In genomic region chr20:64053841-64054661, GRCh38 we compare ENCODE assay signal across 9 cellular contexts. TPM values are rescaled to one million over a fixed set of nuclear protein-coding genes. Genes with fewer than 3 reads are reported as not detected.
DNase-seq lines count a peak whose midpoint lies in the region; ATAC-seq, FAIRE-seq and TF ChIP-seq lines count a peak whose summit lies in the region.
"Had no signal": no experiment of that assay in that cellular context is flagged by ENCODE, and none has a peak within 500 bp of the region (broad histone marks: within the 10 kb centered on the region; RNA-seq: fewer than 3 reads in every experiment).

No MANE protein-coding gene starts in this region.

- H3K4me3 Mint-ChIP-seq in activated T-helper 2 cell treated with anti-CD3 and anti-CD28 coated beads, Interferon-gamma antibody, Interleukin-2, Interleukin-4, amounts not matched to agents 10 μg/mL and 5 μg/mL and 100 μg/mL, durations not matched to agents 14 hours and 24 hours and 36 hours (ENCODE audit: low read depth): no peak overlapping the region

- H2BK5ac ChIP-seq in IMR-90 (ENCODE audit: low read depth, low read length, poor library complexity, severe bottlenecking): no peak overlapping the region

- RAD21 ChIA-PET in GM12878 (lab: Charles Lee; ENCODE audit: unreplicated experiment): interaction anchor here (0.6 to 7.1 kb wide), 10 partner anchors 10 to 1409 kb away, joined by 3 to 78 read pairs (median 3); partner anchors contain the start of genes PTK6 and RGS19

- H3K27me3 Mint-ChIP-seq in activated T-helper 2 cell treated with anti-CD3 and anti-CD28 coated beads, Interferon-gamma antibody, Interleukin-2, Interleukin-4, amounts not matched to agents 10 μg/mL and 5 μg/mL and 100 μg/mL, durations not matched to agents 14 hours and 24 hours and 36 hours (ENCODE audit: low read depth): peaks cover 7% of the 10 kb centered on the region

- no peak overlapping the region for H3K56ac ChIP-seq in IMR-90 (ENCODE audit: extremely low read depth, insufficient read depth, low read length)

- no peak overlapping the region for H3K23ac ChIP-seq in IMR-90 (ENCODE audit: low read depth, low read length)

- H3K9me3 ChIP-seq in BLaER1 treated with 17β-estradiol and CSF1 and Interleukin-3, amounts not matched to agents 10 nM and 100 nM (replicated peaks in 1 of 11): no peaks in the 10 kb centered on the region
- H3K9me3 ChIP-seq in IMR-90 (ENCODE audit: control insufficient read depth, insufficient read depth, low read length): no peaks in the 10 kb centered on the region
- H3K9me3 ChIP-seq in GM12878 (replicated peaks; ENCODE audit: control insufficient read depth, insufficient read depth, low read length): no peaks in the 10 kb centered on the region

- no peak overlapping the region for H4K8ac ChIP-seq in IMR-90 (ENCODE audit: low read depth in 2 of 2, low read length in 2 of 2)

- POLR2A ChIA-PET in IMR-90 (lab: Charles Lee; ENCODE audit: unreplicated experiment) (no interaction called here), GM12878 (lab: Charles Lee) (interaction anchor here (0.7 to 2.0 kb wide), 5 partner anchors 8 to 17 kb away, joined by 3 to 6 read pairs (median 4); no protein-coding TSS in a partner anchor)

- H3K4me2 ChIP-seq in BLaER1 treated with 17β-estradiol and CSF1 and Interleukin-3, amounts not matched to agents 10 nM and 100 nM: peak overlapping the region; percentile 62 to 92 (median 81)
- H3K4me2 ChIP-seq in IMR-90 (ENCODE audit: low read depth, low read length) (no peak overlapping the region), GM12878 (ENCODE audit: control insufficient read depth, insufficient read depth) (no peak overlapping the region)

- H4K91ac ChIP-seq in IMR-90 (ENCODE audit: insufficient read depth, low read depth, low read length): no peak overlapping the region

- H3K79me1 ChIP-seq in IMR-90 (ENCODE audit: low read depth in 1 of 2, low read length in 2 of 2): no peaks in the 10 kb centered on the region

- peak; percentile 12 for ATAC-seq in IMR-90 (ENCODE audit: low read depth)
- peak; percentile 41 for ATAC-seq in GM12878

- CTCF ChIA-PET in IMR-90 (lab: Yijun Ruan, JAX): no interaction called here
- CTCF ChIA-PET in GM12878 (lab: Yijun Ruan, JAX): interaction anchor here (0.7 to 9.2 kb wide), 9 partner anchors 12 to 268 kb away, joined by 3 to 108 read pairs (median 9); partner anchors contain the start of genes PRPF6 and SAMD10

- no peaks in the 10 kb centered on the region; the same call in none of the 2 replicates for H3K79me2 ChIP-seq in GM12878 (ENCODE audit: control insufficient read depth, insufficient read depth, low read length)

- no peaks in the 10 kb centered on the region for H3K9me3 Mint-ChIP-seq in activated T-helper 2 cell treated with anti-CD3 and anti-CD28 coated beads, Interferon-gamma antibody, Interleukin-2, Interleukin-4, amounts not matched to agents 10 μg/mL and 5 μg/mL and 100 μg/mL, durations not matched to agents 14 hours and 24 hours and 36 hours

- no peak overlapping the region for H2AK5ac ChIP-seq in IMR-90 (ENCODE audit: low read depth, low read length)

- H3K4me3 ChIP-seq in BLaER1 treated with 17β-estradiol and CSF1 and Interleukin-3, amounts not matched to agents 10 nM and 100 nM: peak overlapping the region in 3 of 10 experiments; percentile 6 to 55 (median 39); a peak in 5 of 20 replicates
- H3K4me3 ChIP-seq in IMR-90 (ENCODE audit: insufficient read depth, low read depth, low read length) (no peak overlapping the region), GM12878 (no peak overlapping the region)

- peaks cover 0 to 13% (median 0%) of the 10 kb centered on the region in 11 experiments; a peak in 4 of 22 replicates for H4K20me1 ChIP-seq in BLaER1 treated with 17β-estradiol and CSF1 and Interleukin-3, amounts not matched to agents 10 nM and 100 nM
- no peaks in the 10 kb centered on the region for H4K20me1 ChIP-seq in IMR-90 (ENCODE audit: insufficient read depth, low read length)
- no peaks in the 10 kb centered on the region for H4K20me1 ChIP-seq in GM12878 (ENCODE audit: control insufficient read depth, insufficient read depth)

- H3K9me1 ChIP-seq in IMR-90 (ENCODE audit: insufficient read depth, low read length): no peaks in the 10 kb centered on the region

- in situ Hi-C loops in IMR-90 (cut with MboI; ENCODE audit: low sequenced_read_pairs) (no loop called here), GM12878 (cut with MboI) (no loop called here)

- no peak for TF ChIP-seq EP300 in GM12878 (IDR thresholded peaks at IDR 0.05; ENCODE audit: borderline replicate concordance in 1 of 2, control insufficient read depth in 1 of 2, low read depth in 2 of 2, low read length in 2 of 2)

- no peak overlapping the region for H2BK120ac ChIP-seq in IMR-90 (ENCODE audit: low read depth, low read length)

- 29% methylated on average over 9 of the region's 17 CpGs; no CpG with 5 or more reads in 1 of the 2 experiments for WGBS in IMR-90 (ENCODE audit: extremely low coverage in 2 of 2, insufficient read length in 1 of 2), 2 experiments
- WGBS in GM12878 (ENCODE audit: insufficient coverage, insufficient replicate concordance, low lambda C conversion rate, missing lambda C conversion rate): 17% methylated on average over 17 of the region's 17 CpGs

- peak overlapping the region; percentile 20 to 65 (median 42); a peak in 19 of 22 replicates for H3K9ac ChIP-seq in BLaER1 treated with 17β-estradiol and CSF1 and Interleukin-3, amounts not matched to agents 10 nM and 100 nM
- H3K9ac ChIP-seq in IMR-90 (ENCODE audit: low read depth, low read length) (no peak overlapping the region), GM12878 (ENCODE audit: control insufficient read depth, insufficient read depth, low read length) (no peak overlapping the region)

- peaks cover 39 to 65% (median 53%) of the 10 kb centered on the region in 11 experiments for H3K27me3 ChIP-seq in BLaER1 treated with 17β-estradiol and CSF1 and Interleukin-3, amounts not matched to agents 10 nM and 100 nM
- H3K27me3 ChIP-seq in IMR-90 (ENCODE audit: control insufficient read depth, insufficient read depth, low read length): peaks cover 30% of the 10 kb centered on the region; the same call in 1 of the 2 replicates
- peaks cover 3 to 8% of the 10 kb centered on the region in 2 experiments; a peak in 3 of 4 replicates for H3K27me3 ChIP-seq in GM12878 (replicated peaks in 1 of 2; ENCODE audit: control insufficient read depth in 2 of 2, insufficient read depth in 2 of 2, low read length in 1 of 2)

- DNase-seq in IMR-90 (no peak), GM12878 (ENCODE audit: low read depth, low spot score) (no peak), lung microvascular endothelial cell (ENCODE audit: low read depth in 2 of 2) (peak; percentile 92 to 98), NCI-H748 treated with DMSO at 0.1 percent for 48 hours (lab: John Stamatoyannopoulos, UW) (no peak), NK-92 (lab: John Stamatoyannopoulos, UW; ENCODE audit: unreplicated experiment) (no peak)
- DNase-seq in stimulated activated CD4-positive, alpha-beta T cell treated with anti-CD3 and anti-CD28 coated beads, Interleukin-12 subunit alpha, Interleukin-12 subunit beta, amount 100 ng/mL, for 4 hours: no peak
- no peak for DNase-seq in activated T-helper 2 cell treated with anti-CD3 and anti-CD28 coated beads, Interferon-gamma antibody, Interleukin-2, Interleukin-4, amounts not matched to agents 10 μg/mL and 5 μg/mL and 100 μg/mL, durations not matched to agents 14 hours and 24 hours and 36 hours (ENCODE audit: low spot score)

- no peak overlapping the region for H3K14ac ChIP-seq in IMR-90 (replicated peaks; ENCODE audit: low read depth, low read length)

- intact Hi-C loops in IMR-90 (cut with micrococcal nuclease) (no loop called here), GM12878 (cut with micrococcal nuclease; ENCODE audit: unreplicated experiment) (loop anchor here (10.0 kb wide), 1 partner anchor 189 kb away; the partner anchor contains the start of genes ABHD16B and TPD52L2)
- intact Hi-C loops in activated T-helper 2 cell treated with anti-CD3 and anti-CD28 coated beads, Interferon-gamma antibody, Interleukin-2, Interleukin-4, amounts not matched to agents 10 μg/mL and 5 μg/mL and 100 μg/mL, durations not matched to agents 14 hours and 24 hours and 36 hours (cut with micrococcal nuclease): no loop called here

- TF ChIP-seq POLR2A in IMR-90 (IDR thresholded peaks at IDR 0.05; ENCODE audit: low read depth, low read length): no peak
- TF ChIP-seq POLR2A in GM12878 (IDR thresholded peaks at IDR 0.05; ENCODE audit: low read depth, low read length): no peak

- H3K18ac ChIP-seq in IMR-90 (ENCODE audit: low read depth, low read length): no peak overlapping the region

- H2AFZ ChIP-seq in IMR-90 (replicated peaks; ENCODE audit: low read length, poor library complexity) (peak overlapping the region; percentile 12), GM12878 (ENCODE audit: control insufficient read depth, low read depth, low read length) (no peak overlapping the region; the same call in 1 of the 2 replicates)

- no peak overlapping the region for H3K4ac ChIP-seq in IMR-90 (ENCODE audit: low read depth, low read length)

- peak overlapping the region; percentile 82 for H2AK9ac ChIP-seq in IMR-90 (replicated peaks; ENCODE audit: low read depth, low read length, poor library complexity)

- peaks cover 9% of the 10 kb centered on the region for H3K4me1 Mint-ChIP-seq in activated T-helper 2 cell treated with anti-CD3 and anti-CD28 coated beads, Interferon-gamma antibody, Interleukin-2, Interleukin-4, amounts not matched to agents 10 μg/mL and 5 μg/mL and 100 μg/mL, durations not matched to agents 14 hours and 24 hours and 36 hours (ENCODE audit: low read depth)

- no peak overlapping the region; the same call in 1 of the 2 replicates for H4K5ac ChIP-seq in IMR-90 (ENCODE audit: low read depth, low read length)

- no peaks in the 10 kb centered on the region for H3K36me3 ChIP-seq in BLaER1 treated with 17β-estradiol and CSF1 and Interleukin-3, amounts not matched to agents 10 nM and 100 nM
- H3K36me3 ChIP-seq in IMR-90 (ENCODE audit: control insufficient read depth, insufficient read depth, low read length) (no peaks in the 10 kb centered on the region), GM12878 (ENCODE audit: control insufficient read depth in 2 of 2, insufficient read depth in 2 of 2, low read length in 1 of 2) (no peaks in the 10 kb centered on the region)

- no peaks in the 10 kb centered on the region for H3K36me3 Mint-ChIP-seq in activated T-helper 2 cell treated with anti-CD3 and anti-CD28 coated beads, Interferon-gamma antibody, Interleukin-2, Interleukin-4, amounts not matched to agents 10 μg/mL and 5 μg/mL and 100 μg/mL, durations not matched to agents 14 hours and 24 hours and 36 hours (ENCODE audit: low read depth)

- TF ChIP-seq RAD21 in IMR-90 (IDR thresholded peaks at IDR 0.05; ENCODE audit: low read length) (peak; percentile 39), GM12878 (IDR thresholded peaks at IDR 0.05; ENCODE audit: insufficient read depth, low read depth, low read length) (peak; percentile 49; the same call in 1 of the 2 replicates)

- H3K27ac Mint-ChIP-seq in activated T-helper 2 cell treated with anti-CD3 and anti-CD28 coated beads, Interferon-gamma antibody, Interleukin-2, Interleukin-4, amounts not matched to agents 10 μg/mL and 5 μg/mL and 100 μg/mL, durations not matched to agents 14 hours and 24 hours and 36 hours: no peak overlapping the region

- no peak for FAIRE-seq in GM12878 (lab: Jason Lieb, UNC)
- FAIRE-seq: endometrium had no signal

- H3K4me1 ChIP-seq in BLaER1 treated with 17β-estradiol and CSF1 and Interleukin-3, amounts not matched to agents 10 nM and 100 nM: peaks cover 47 to 90% (median 84%) of the 10 kb centered on the region in 10 experiments
- H3K4me1 ChIP-seq in IMR-90 (ENCODE audit: control insufficient read depth, insufficient read depth, low read length) (peaks cover 5% of the 10 kb centered on the region), GM12878 (ENCODE audit: control insufficient read depth, insufficient read depth, low read length) (peaks cover 48% of the 10 kb centered on the region)

- dilution Hi-C loops in IMR-90 (cut with HindIII; ENCODE audit: low sequenced_read_pairs, unreplicated experiment): no loop called here

- BruUV-seq in IMR-90 (replicated peaks; lab: Mats Ljungman, UMichigan) (no TSS peak), GM12878 (replicated peaks; lab: Mats Ljungman, UMichigan) (no TSS peak)

- no peak overlapping the region for H2BK20ac ChIP-seq in IMR-90 (ENCODE audit: low read depth, low read length)

- TF ChIP-seq CTCF in IMR-90 (conservative IDR thresholded peaks at IDR 0.05; ENCODE audit: low read depth, low read length) (peak; percentile 32), GM12878 (IDR thresholded peaks at IDR 0.05 in 2 of 3, conservative IDR thresholded peaks at IDR 0.05 in 1 of 3; ENCODE audit: control insufficient read depth in 2 of 3, extremely low read depth in 1 of 3, insufficient read depth in 1 of 3, low read depth in 3 of 3, low read length in 3 of 3) (peak; percentile 44 to 54 (median 47); a peak in 4 of 6 replicates)

- SMC1A ChIA-PET in GM12878 (lab: Charles Lee; ENCODE audit: uncharacterized antibody, unreplicated experiment): interaction anchor here (1.1 to 1.8 kb wide), 4 partner anchors 9 to 74 kb away, joined by 3 to 9 read pairs (median 4); partner anchors contain the start of genes PRPF6 and TCEA2

- peak overlapping the region in 5 of 11 experiments; percentile 35 to 65 (median 41); a peak in 10 of 22 replicates for H3K27ac ChIP-seq in BLaER1 treated with 17β-estradiol and CSF1 and Interleukin-3, amounts not matched to agents 10 nM and 100 nM
- H3K27ac ChIP-seq in IMR-90 (ENCODE audit: insufficient read depth, low read length) (no peak overlapping the region), GM12878 (ENCODE audit: control insufficient read depth, insufficient read depth) (no peak overlapping the region)

- H2BK15ac ChIP-seq in IMR-90 (ENCODE audit: low read depth, low read length): no peak overlapping the region

RNA-seq across cellular contexts. Expression of gene SOX18, which starts 4.6 kb away (rescaled TPM):
- total RNA-seq in IMR-90 (2012; rRNA removed): not detected in 2 replicates
- polyA plus RNA-seq in IMR-90 (2012; rRNA removed): not detected in 2 replicates
- 0.03 TPM in 1 of 2 replicates, not detected in the other for polyA plus RNA-seq in IMR-90 (2012; cell fraction: cytosol; rRNA removed)
- polyA plus RNA-seq in IMR-90 (2012; cell fraction: nucleus; rRNA removed; ENCODE audit: low replicate concordance): 0.03 TPM in 1 of 2 replicates, not detected in the other
- 25.0 and 25.2 TPM in 2 replicates for total RNA-seq in GM12878 (2013; cell fraction: nucleolus; rRNA removed)
- total RNA-seq in GM12878 (2014; rRNA removed): 0.16 and 0.28 TPM in 2 replicates
- 0.09 TPM in 2 replicates for total RNA-seq in GM12878 (2014; rRNA removed; fragmentation: Illumina TruSeq; extraction: Trizol)
- 5.6 TPM in 2 replicates for total RNA-seq in GM12878 (2021)
- 0.13 TPM for polyA plus RNA-seq in GM12878 (2011; ENCODE audit: low read depth)
- 0.24 and 0.53 TPM in 2 replicates for polyA plus RNA-seq in GM12878 (2011; rRNA removed)
- polyA plus RNA-seq in GM12878 (2011; cell fraction: cytosol; rRNA removed): 1.7 and 2.7 TPM in 2 replicates
- polyA plus RNA-seq in GM12878 (2011; cell fraction: nucleus; rRNA removed): 6.0 and 7.2 TPM in 2 replicates
- polyA plus RNA-seq in GM12878 (2012): 1.3 and 2.5 TPM in 2 replicates
- not detected in 2 replicates for polyA plus RNA-seq in GM12878 (2014; fragmentation: Illumina TruSeq; extraction: Trizol)
- polyA plus RNA-seq in GM12878 (2014; fragmentation: Nextera tagmentation; extraction: Ambion mirVana): under 1 TPM; 0.05 TPM
- polyA plus RNA-seq in GM12878 (2014; rRNA removed): 2.1 and 2.2 TPM in 2 replicates
- polyA plus RNA-seq in GM12878 (2016; fragmentation: Nextera tagmentation; extraction: Ambion mirVana): not detected
- polyA minus RNA-seq in GM12878 (2011; rRNA and poly(A)+ RNA removed): 0.37 and 0.46 TPM in 2 replicates
- 5.1 and 8.3 TPM in 2 replicates for polyA minus RNA-seq in GM12878 (2011; cell fraction: cytosol; rRNA and poly(A)+ RNA removed)
- polyA minus RNA-seq in GM12878 (2011; cell fraction: nucleus; rRNA and poly(A)+ RNA removed): 1.6 and 3.3 TPM in 2 replicates
- 23.8 and 29.6 TPM in 2 replicates for total RNA-seq in lung microvascular endothelial cell
- total RNA-seq in activated T-helper 2 cell treated with anti-CD3 and anti-CD28 coated beads, Interferon-gamma antibody, Interleukin-2, Interleukin-4, amounts not matched to agents 10 μg/mL and 5 μg/mL and 100 μg/mL, durations not matched to agents 14 hours and 24 hours and 36 hours: 1.0 and 1.1 TPM in 2 replicates

RNA-seq across cellular contexts. Expression of gene TCEA2, which starts 8.9 kb away (rescaled TPM):
- total RNA-seq in IMR-90 (2012; rRNA removed) (8.9 and 9.3 TPM in 2 replicates), GM12878 (2014; rRNA removed) (13.4 and 17.2 TPM in 2 replicates), GM12878 (2014; rRNA removed; fragmentation: Illumina TruSeq; extraction: Trizol) (8.8 and 9.3 TPM in 2 replicates), GM12878 (2021) (38.0 and 42.5 TPM in 2 replicates), lung microvascular endothelial cell (25.5 and 30.6 TPM in 2 replicates)
- polyA plus RNA-seq in IMR-90 (2012; rRNA removed) (28.9 and 30.0 TPM in 2 replicates), GM12878 (2011; rRNA removed) (11.4 and 13.2 TPM in 2 replicates), GM12878 (2014; fragmentation: Illumina TruSeq; extraction: Trizol) (2.8 and 10.8 TPM in 2 replicates), GM12878 (2014; fragmentation: Nextera tagmentation; extraction: Ambion mirVana) (10 to 100 TPM in 1 of 2 experiments, 1 to 10 TPM in 1; 3.4 to 12.3 TPM), GM12878 (2014; rRNA removed) (17.8 and 26.0 TPM in 2 replicates), GM12878 (2016; fragmentation: Nextera tagmentation; extraction: Ambion mirVana) (10 to 100 TPM; 21.2 to 22.0 TPM)
- polyA plus RNA-seq in IMR-90 (2012; cell fraction: cytosol; rRNA removed): 53.8 and 63.8 TPM in 2 replicates
- 76.1 and 133 TPM in 2 replicates for polyA plus RNA-seq in IMR-90 (2012; cell fraction: nucleus; rRNA removed; ENCODE audit: low replicate concordance)
- 10.1 and 12.7 TPM in 2 replicates for total RNA-seq in GM12878 (2013; cell fraction: nucleolus; rRNA removed)
- polyA plus RNA-seq in GM12878 (2011; ENCODE audit: low read depth): 23.0 TPM
- 25.9 and 26.5 TPM in 2 replicates for polyA plus RNA-seq in GM12878 (2011; cell fraction: cytosol; rRNA removed)
- polyA plus RNA-seq in GM12878 (2011; cell fraction: nucleus; rRNA removed): 84.3 and 88.7 TPM in 2 replicates
- polyA plus RNA-seq in GM12878 (2012): 27.4 and 30.3 TPM in 2 replicates
- polyA minus RNA-seq in GM12878 (2011; rRNA and poly(A)+ RNA removed): 7.1 and 14.5 TPM in 2 replicates
- polyA minus RNA-seq in GM12878 (2011; cell fraction: cytosol; rRNA and poly(A)+ RNA removed): 6.0 and 6.2 TPM in 2 replicates
- 15.2 and 18.4 TPM in 2 replicates for polyA minus RNA-seq in GM12878 (2011; cell fraction: nucleus; rRNA and poly(A)+ RNA removed)
- total RNA-seq in activated T-helper 2 cell treated with anti-CD3 and anti-CD28 coated beads, Interferon-gamma antibody, Interleukin-2, Interleukin-4, amounts not matched to agents 10 μg/mL and 5 μg/mL and 100 μg/mL, durations not matched to agents 14 hours and 24 hours and 36 hours: 49.0 and 49.9 TPM in 2 replicates

RNA-seq across cellular contexts. Expression of gene C20orf204, which starts 18.1 kb away (rescaled TPM):
- 0.18 and 0.28 TPM in 2 replicates for total RNA-seq in IMR-90 (2012; rRNA removed)
- polyA plus RNA-seq in IMR-90 (2012; rRNA removed): 0.09 and 0.11 TPM in 2 replicates
- polyA plus RNA-seq in IMR-90 (2012; cell fraction: cytosol; rRNA removed): 0.04 and 0.11 TPM in 2 replicates
- 1.0 and 2.4 TPM in 2 replicates for polyA plus RNA-seq in IMR-90 (2012; cell fraction: nucleus; rRNA removed; ENCODE audit: low replicate concordance)
- total RNA-seq in GM12878 (2013; cell fraction: nucleolus; rRNA removed): 125 and 143 TPM in 2 replicates
- 32.4 and 39.5 TPM in 2 replicates for total RNA-seq in GM12878 (2014; rRNA removed)
- 3.6 and 4.4 TPM in 2 replicates for total RNA-seq in GM12878 (2014; rRNA removed; fragmentation: Illumina TruSeq; extraction: Trizol)
- total RNA-seq in GM12878 (2021): 49.1 and 56.0 TPM in 2 replicates
- 4.1 TPM for polyA plus RNA-seq in GM12878 (2011; ENCODE audit: low read depth)
- polyA plus RNA-seq in GM12878 (2011; rRNA removed): 2.9 and 6.9 TPM in 2 replicates
- 13.5 and 27.8 TPM in 2 replicates for polyA plus RNA-seq in GM12878 (2011; cell fraction: cytosol; rRNA removed)
- 95.3 and 97.7 TPM in 2 replicates for polyA plus RNA-seq in GM12878 (2011; cell fraction: nucleus; rRNA removed)
- polyA plus RNA-seq in GM12878 (2012): 23.6 and 27.4 TPM in 2 replicates
- polyA plus RNA-seq in GM12878 (2014; fragmentation: Illumina TruSeq; extraction: Trizol): 0.48 and 1.6 TPM in 2 replicates
- under 1 TPM; 0.24 to 0.38 TPM for polyA plus RNA-seq in GM12878 (2014; fragmentation: Nextera tagmentation; extraction: Ambion mirVana)
- 37.1 and 42.9 TPM in 2 replicates for polyA plus RNA-seq in GM12878 (2014; rRNA removed)
- 10 to 100 TPM; 17.9 to 20.4 TPM for polyA plus RNA-seq in GM12878 (2016; fragmentation: Nextera tagmentation; extraction: Ambion mirVana)
- polyA minus RNA-seq in GM12878 (2011; rRNA and poly(A)+ RNA removed): 2.6 and 8.0 TPM in 2 replicates
- polyA minus RNA-seq in GM12878 (2011; cell fraction: cytosol; rRNA and poly(A)+ RNA removed): 5.6 and 6.0 TPM in 2 replicates
- 20.7 and 27.4 TPM in 2 replicates for polyA minus RNA-seq in GM12878 (2011; cell fraction: nucleus; rRNA and poly(A)+ RNA removed)
- total RNA-seq in lung microvascular endothelial cell: 4.8 and 6.9 TPM in 2 replicates
- 3.8 and 4.3 TPM in 2 replicates for total RNA-seq in activated T-helper 2 cell treated with anti-CD3 and anti-CD28 coated beads, Interferon-gamma antibody, Interleukin-2, Interleukin-4, amounts not matched to agents 10 μg/mL and 5 μg/mL and 100 μg/mL, durations not matched to agents 14 hours and 24 hours and 36 hours

RNA-seq across cellular contexts. Expression of gene RGS19, which starts 25.3 kb away (rescaled TPM):
- total RNA-seq in IMR-90 (2012; rRNA removed): 7.7 and 8.1 TPM in 2 replicates
- 17.5 and 21.5 TPM in 2 replicates for polyA plus RNA-seq in IMR-90 (2012; rRNA removed)
- polyA plus RNA-seq in IMR-90 (2012; cell fraction: cytosol; rRNA removed): 9.7 and 22.3 TPM in 2 replicates
- 8.4 and 19.7 TPM in 2 replicates for polyA plus RNA-seq in IMR-90 (2012; cell fraction: nucleus; rRNA removed; ENCODE audit: low replicate concordance)
- total RNA-seq in GM12878 (2013; cell fraction: nucleolus; rRNA removed): 36.2 and 39.2 TPM in 2 replicates
- 56.0 and 62.4 TPM in 2 replicates for total RNA-seq in GM12878 (2014; rRNA removed)
- 15.2 and 15.3 TPM in 2 replicates for total RNA-seq in GM12878 (2014; rRNA removed; fragmentation: Illumina TruSeq; extraction: Trizol)
- total RNA-seq in GM12878 (2021): 47.1 and 51.0 TPM in 2 replicates
- polyA plus RNA-seq in GM12878 (2011; ENCODE audit: low read depth): 7.5 TPM
- 22.6 and 34.7 TPM in 2 replicates for polyA plus RNA-seq in GM12878 (2011; rRNA removed)
- polyA plus RNA-seq in GM12878 (2011; cell fraction: cytosol; rRNA removed): 51.6 and 94.5 TPM in 2 replicates
- polyA plus RNA-seq in GM12878 (2011; cell fraction: nucleus; rRNA removed): 56.1 and 57.8 TPM in 2 replicates
- polyA plus RNA-seq in GM12878 (2012): 39.7 and 39.8 TPM in 2 replicates
- polyA plus RNA-seq in GM12878 (2014; fragmentation: Illumina TruSeq; extraction: Trizol): 4.7 and 9.6 TPM in 2 replicates
- 1 to 10 TPM in 1 of 2 experiments, under 1 TPM in 1; 0.82 to 3.3 TPM for polyA plus RNA-seq in GM12878 (2014; fragmentation: Nextera tagmentation; extraction: Ambion mirVana)
- 61.4 and 64.3 TPM in 2 replicates for polyA plus RNA-seq in GM12878 (2014; rRNA removed)
- polyA plus RNA-seq in GM12878 (2016; fragmentation: Nextera tagmentation; extraction: Ambion mirVana): 10 to 100 TPM; 45.0 to 53.5 TPM
- polyA minus RNA-seq in GM12878 (2011; rRNA and poly(A)+ RNA removed): 21.4 and 38.2 TPM in 2 replicates
- 21.9 and 23.7 TPM in 2 replicates for polyA minus RNA-seq in GM12878 (2011; cell fraction: cytosol; rRNA and poly(A)+ RNA removed)
- polyA minus RNA-seq in GM12878 (2011; cell fraction: nucleus; rRNA and poly(A)+ RNA removed): 14.7 and 21.8 TPM in 2 replicates
- 12.6 and 18.7 TPM in 2 replicates for total RNA-seq in lung microvascular endothelial cell
- total RNA-seq in activated T-helper 2 cell treated with anti-CD3 and anti-CD28 coated beads, Interferon-gamma antibody, Interleukin-2, Interleukin-4, amounts not matched to agents 10 μg/mL and 5 μg/mL and 100 μg/mL, durations not matched to agents 14 hours and 24 hours and 36 hours: 42.0 and 43.3 TPM in 2 replicates

RNA-seq across cellular contexts. Expression of gene OPRL1, which starts 25.8 kb away (rescaled TPM):
- total RNA-seq in IMR-90 (2012; rRNA removed) (0.28 and 0.36 TPM in 2 replicates), GM12878 (2014; rRNA removed) (0.34 and 0.38 TPM in 2 replicates), GM12878 (2014; rRNA removed; fragmentation: Illumina TruSeq; extraction: Trizol) (0.09 and 0.14 TPM in 2 replicates), GM12878 (2021) (0.41 and 0.51 TPM in 2 replicates), lung microvascular endothelial cell (1.7 and 3.0 TPM in 2 replicates)
- polyA plus RNA-seq in IMR-90 (2012; rRNA removed) (1.1 and 1.2 TPM in 2 replicates), GM12878 (2011; rRNA removed) (0.14 and 0.38 TPM in 2 replicates), GM12878 (2014; fragmentation: Illumina TruSeq; extraction: Trizol) (0.15 TPM in 1 of 2 replicates, not detected in the other), GM12878 (2014; fragmentation: Nextera tagmentation; extraction: Ambion mirVana) (under 1 TPM in 1 of 2 experiments, not detected in 1; 0.04 TPM), GM12878 (2014; rRNA removed) (0.27 and 0.36 TPM in 2 replicates), GM12878 (2016; fragmentation: Nextera tagmentation; extraction: Ambion mirVana) (under 1 TPM; 0.12 to 0.24 TPM)
- polyA plus RNA-seq in IMR-90 (2012; cell fraction: cytosol; rRNA removed): 0.80 and 1.9 TPM in 2 replicates
- polyA plus RNA-seq in IMR-90 (2012; cell fraction: nucleus; rRNA removed; ENCODE audit: low replicate concordance): 1.2 and 2.6 TPM in 2 replicates
- 0.69 and 0.71 TPM in 2 replicates for total RNA-seq in GM12878 (2013; cell fraction: nucleolus; rRNA removed)
- 0.29 TPM for polyA plus RNA-seq in GM12878 (2011; ENCODE audit: low read depth)
- 0.42 and 0.48 TPM in 2 replicates for polyA plus RNA-seq in GM12878 (2011; cell fraction: cytosol; rRNA removed)
- polyA plus RNA-seq in GM12878 (2011; cell fraction: nucleus; rRNA removed): 0.97 and 1.1 TPM in 2 replicates
- 0.58 and 0.86 TPM in 2 replicates for polyA plus RNA-seq in GM12878 (2012)
- polyA minus RNA-seq in GM12878 (2011; rRNA and poly(A)+ RNA removed): 0.37 and 0.88 TPM in 2 replicates
- 0.31 TPM in 1 of 2 replicates, not detected in the other for polyA minus RNA-seq in GM12878 (2011; cell fraction: cytosol; rRNA and poly(A)+ RNA removed)
- 0.19 and 0.24 TPM in 2 replicates for polyA minus RNA-seq in GM12878 (2011; cell fraction: nucleus; rRNA and poly(A)+ RNA removed)
- 0.32 and 0.41 TPM in 2 replicates for total RNA-seq in activated T-helper 2 cell treated with anti-CD3 and anti-CD28 coated beads, Interferon-gamma antibody, Interleukin-2, Interleukin-4, amounts not matched to agents 10 μg/mL and 5 μg/mL and 100 μg/mL, durations not matched to agents 14 hours and 24 hours and 36 hours

Comparison
In these comparisons a context has a peak if more than half of its experiments do, and no peak if none do; other contexts are left out.
1. H3K4me2 ChIP-seq: peak in BLaER1 treated with 17β-estradiol and CSF1 and Interleukin-3, amounts not matched to agents 10 nM and 100 nM (11 of 11); none in IMR-90 (single experiment) and GM12878 (single experiment).
2. H3K9ac ChIP-seq: peak in BLaER1 treated with 17β-estradiol and CSF1 and Interleukin-3, amounts not matched to agents 10 nM and 100 nM (11 of 11); none in IMR-90 (single experiment) and GM12878 (single experiment).
3. DNase-seq: peak in lung microvascular endothelial cell (2 of 2); none in IMR-90 (single experiment), GM12878 (single experiment), NCI-H748 treated with DMSO at 0.1 percent for 48 hours (single experiment), stimulated activated CD4-positive, alpha-beta T cell treated with anti-CD3 and anti-CD28 coated beads, Interleukin-12 subunit alpha, Interleukin-12 subunit beta, amount 100 ng/mL, for 4 hours (single experiment), NK-92 (single experiment) and activated T-helper 2 cell treated with anti-CD3 and anti-CD28 coated beads, Interferon-gamma antibody, Interleukin-2, Interleukin-4, amounts not matched to agents 10 μg/mL and 5 μg/mL and 100 μg/mL, durations not matched to agents 14 hours and 24 hours and 36 hours (single experiment).